Comparison of ENCODE assay signal across 9 cellular contexts in the genomic region with DNA sequence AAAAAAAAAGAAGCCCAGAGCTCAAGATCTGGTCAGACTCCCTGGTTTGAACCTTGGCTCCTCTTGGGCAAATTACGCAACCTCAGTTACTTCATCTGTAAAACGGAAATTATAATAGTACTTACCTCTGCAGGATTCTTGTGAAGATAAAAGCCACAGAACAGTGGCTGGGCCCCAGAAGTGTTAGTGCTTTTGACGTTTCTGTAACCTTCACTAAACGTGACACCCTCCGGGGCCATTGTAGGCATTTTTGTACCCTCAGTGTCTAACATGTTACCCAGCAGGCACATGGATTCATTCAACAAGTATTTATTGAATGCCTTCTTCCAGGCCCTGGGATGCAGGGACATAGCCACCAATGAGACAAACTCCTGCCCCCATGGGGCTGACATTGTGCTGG. TPM values are rescaled to one million over a fixed set of nuclear protein-coding genes. Genes with fewer than 3 reads are reported as not detected.
DNase-seq lines count a peak whose midpoint lies in the region; ATAC-seq and TF ChIP-seq lines count a peak whose summit lies in the region.
"Had no signal": no experiment of that assay in that cellular context is flagged by ENCODE, and none has a peak within 500 bp of the region (broad histone marks: within the 10 kb centered on the region; RNA-seq: fewer than 3 reads in every experiment).

No MANE protein-coding gene starts in this region.

- peak; percentile 73 for ATAC-seq in effector memory CD8-positive, alpha-beta T cell (replicated peaks)
- ATAC-seq in GM18505 (IDR thresholded peaks at IDR 0.05; ENCODE audit: unreplicated experiment), result no peak
- ATAC-seq in HG03565 (IDR thresholded peaks at IDR 0.05; ENCODE audit: unreplicated experiment), result no peak

- TF ChIP-seq CTCF in glutamatergic neuron (IDR thresholded peaks at IDR 0.05; ENCODE audit: partially characterized antibody, unreplicated experiment), result no peak

- no peaks in the 10 kb centered on the region for H3K9me3 Mint-ChIP-seq in effector memory CD8-positive, alpha-beta T cell
- peaks cover 8% of the 10 kb centered on the region for H3K9me3 Mint-ChIP-seq in glutamatergic neuron (ENCODE audit: unreplicated experiment)

- DNase-seq in activated CD4-positive, alpha-beta T cell treated with anti-CD3 and anti-CD28 coated beads, Interleukin-2, amount 50 U/mL, for 4 hours, result peak; percentile 43 to 51
- peak; percentile 63 to 70 (median 69) for DNase-seq in effector memory CD8-positive, alpha-beta T cell
- peak; percentile 45 for DNase-seq in stimulated activated CD4-positive, alpha-beta T cell treated with anti-CD3 and anti-CD28 coated beads, Interleukin-2, amount 100 ng/mL, for 24 hours
- no peak for DNase-seq in glutamatergic neuron
- no peak for DNase-seq in UCSD-AML1 (lab: John Stamatoyannopoulos, UW; ENCODE audit: unreplicated experiment)
- DNase-seq: SW 1271 had no signal

- H3K36me3 ChIP-seq in KOPT-K1 (ENCODE audit: insufficient read depth, low read length), result no peaks in the 10 kb centered on the region

- H3K4me1 Mint-ChIP-seq in effector memory CD8-positive, alpha-beta T cell (ENCODE audit: low read depth in 2 of 2), result peaks cover 62 to 76% of the 10 kb centered on the region in 2 donors
- H3K4me1 Mint-ChIP-seq in glutamatergic neuron (ENCODE audit: low read depth, unreplicated experiment), result peaks cover 3% of the 10 kb centered on the region

- H3K36me3 Mint-ChIP-seq in effector memory CD8-positive, alpha-beta T cell (ENCODE audit: insufficient read depth), result peaks cover 36% of the 10 kb centered on the region
- H3K36me3 Mint-ChIP-seq in glutamatergic neuron (ENCODE audit: unreplicated experiment), result no peaks in the 10 kb centered on the region

- peak overlapping the region; percentile 69 to 73 for H3K4me3 Mint-ChIP-seq in effector memory CD8-positive, alpha-beta T cell
- H3K4me3 Mint-ChIP-seq in glutamatergic neuron (ENCODE audit: unreplicated experiment), result no peak overlapping the region

- peak overlapping the region; percentile 97 for H3K27ac ChIP-seq in KOPT-K1 (ENCODE audit: low read depth, low read length, poor library complexity, severe bottlenecking)

- peak overlapping the region; percentile 97 to 99 for H3K27ac Mint-ChIP-seq in effector memory CD8-positive, alpha-beta T cell
- H3K27ac Mint-ChIP-seq in glutamatergic neuron (ENCODE audit: unreplicated experiment), result no peak overlapping the region

- H3K9me3 ChIP-seq in KOPT-K1 (ENCODE audit: insufficient read depth, low read length, poor library complexity, severe bottlenecking), result no peaks in the 10 kb centered on the region

- no peak for TF ChIP-seq POLR2A in GM18505 (IDR thresholded peaks at IDR 0.05; ENCODE audit: borderline replicate concordance, extremely low read depth, insufficient read depth, insufficient read length)

- H3K27me3 Mint-ChIP-seq in effector memory CD8-positive, alpha-beta T cell, result no peaks in the 10 kb centered on the region
- H3K27me3 Mint-ChIP-seq in glutamatergic neuron (ENCODE audit: unreplicated experiment), result peaks cover 5% of the 10 kb centered on the region

RNA-seq across cellular contexts. Expression of a gene that starts 58.0 kb away (rescaled TPM):
- total RNA-seq in glutamatergic neuron (ENCODE audit: unreplicated experiment), result 40.3 TPM

Comparison
In these comparisons a context has a peak if more than half of its experiments do, and no peak if none do; other contexts are left out.
1. DNase-seq: peak in activated CD4-positive, alpha-beta T cell treated with anti-CD3 and anti-CD28 coated beads, Interleukin-2, amount 50 U/mL, for 4 hours (2 of 2), effector memory CD8-positive, alpha-beta T cell (3 of 3) and stimulated activated CD4-positive, alpha-beta T cell treated with anti-CD3 and anti-CD28 coated beads, Interleukin-2, amount 100 ng/mL, for 24 hours (2 of 2); none in glutamatergic neuron (single experiment) and UCSD-AML1 (single experiment).